In genomic region chr11:42542336-42542735, GRCh38 we compare ENCODE assay signal across 24 cellular contexts.
"Had no signal": no experiment of that assay in that cellular context is flagged by ENCODE, and none has a peak within 500 bp of the region (broad histone marks: within the 10 kb centered on the region; RNA-seq: fewer than 3 reads in every experiment).

No MANE protein-coding gene starts in this region.

- H3K27me3 Mint-ChIP-seq: dendritic cell treated with granulocyte-macrophage colony-stimulating factor and Interleukin-4, amounts not matched to agents 40 ng/mL and 50 ng/mL, for 4 days; effector memory CD8-positive, alpha-beta T cell had no signal

- H3K36me3 ChIP-seq: colonic mucosa, esophagus muscularis mucosa, esophagus squamous epithelium, gastrocnemius medialis, gastroesophageal sphincter, heart left ventricle, heart right ventricle had no signal

- ATAC-seq: effector memory CD8-positive, alpha-beta T cell; esophagus mucosa; gastrocnemius medialis; gastroesophageal sphincter; heart left ventricle; heart right ventricle had no signal

- H3K9me3 ChIP-seq: colonic mucosa, esophagus muscularis mucosa, gastrocnemius medialis, gastroesophageal sphincter had no signal

- H3K27me3 ChIP-seq: colonic mucosa, esophagus muscularis mucosa, esophagus squamous epithelium, gastrocnemius medialis, gastroesophageal sphincter, heart left ventricle, heart right ventricle had no signal

- H3K27ac Mint-ChIP-seq: dendritic cell treated with granulocyte-macrophage colony-stimulating factor and Interleukin-4, amounts not matched to agents 40 ng/mL and 50 ng/mL, for 4 days; effector memory CD8-positive, alpha-beta T cell; endodermal cell had no signal

- H3K9me3 Mint-ChIP-seq: dendritic cell treated with granulocyte-macrophage colony-stimulating factor and Interleukin-4, amounts not matched to agents 40 ng/mL and 50 ng/mL, for 4 days had no signal

- H3K4me1 Mint-ChIP-seq: endodermal cell had no signal

- H3K4me3 Mint-ChIP-seq: dendritic cell treated with granulocyte-macrophage colony-stimulating factor and Interleukin-4, amounts not matched to agents 40 ng/mL and 50 ng/mL, for 4 days; effector memory CD8-positive, alpha-beta T cell; endodermal cell had no signal

- DNase-seq: colonic mucosa; cortex of kidney; dermis blood vessel endothelial cell; dorsolateral prefrontal cortex; effector CD4-positive, alpha-beta T cell; effector CD8-positive, alpha-beta T cell; effector memory CD4-positive, alpha-beta T cell; effector memory CD8-positive, alpha-beta T cell; endodermal cell; erythroblast; esophagus squamous epithelium; foreskin fibroblast; foreskin melanocyte; gastrocnemius medialis; glutamatergic neuron; head of caudate nucleus; heart left ventricle; heart right ventricle had no signal

- H3K4me3 ChIP-seq: colonic mucosa, coronary artery, dorsolateral prefrontal cortex, esophagus muscularis mucosa, esophagus squamous epithelium, gastrocnemius medialis, gastroesophageal sphincter, heart left ventricle, heart right ventricle had no signal

- H3K27ac ChIP-seq: colonic mucosa, coronary artery, dorsolateral prefrontal cortex, epithelial cell of prostate, esophagus muscularis mucosa, esophagus squamous epithelium, gastrocnemius medialis, gastroesophageal sphincter, heart left ventricle, heart right ventricle had no signal

- H3K4me1 ChIP-seq: colonic mucosa, esophagus muscularis mucosa, esophagus squamous epithelium, gastrocnemius medialis, gastroesophageal sphincter, heart left ventricle, heart right ventricle had no signal
